Comparison of ENCODE assay signal across 11 cellular contexts in the genomic region with DNA sequence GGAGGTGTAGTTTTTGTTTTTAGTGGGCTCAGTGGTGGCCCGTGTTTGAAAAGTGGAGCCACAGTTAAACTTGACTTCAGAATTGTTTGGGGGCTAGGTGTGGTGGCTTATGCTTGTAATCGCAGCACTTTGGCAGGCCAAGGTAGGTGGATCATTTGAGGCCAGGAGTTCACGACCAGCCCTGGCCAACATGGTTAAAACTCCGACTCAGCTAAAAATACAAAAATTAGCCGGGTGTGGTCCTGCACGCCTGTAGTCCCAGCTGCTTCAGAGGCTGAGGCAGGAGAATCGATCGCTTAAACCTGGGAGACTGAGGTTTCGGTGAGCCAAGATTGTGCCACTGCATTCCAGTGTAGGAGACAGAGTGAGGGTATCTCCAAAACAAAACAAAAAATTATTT. TPM values are rescaled to one million over a fixed set of nuclear protein-coding genes. Genes with fewer than 3 reads are reported as not detected.
DNase-seq lines count a peak whose midpoint lies in the region; ATAC-seq and TF ChIP-seq lines count a peak whose summit lies in the region.
"Had no signal": no experiment of that assay in that cellular context is flagged by ENCODE, and none has a peak within 500 bp of the region (broad histone marks: within the 10 kb centered on the region; RNA-seq: fewer than 3 reads in every experiment).

No MANE protein-coding gene starts in this region.

- no peaks in the 10 kb centered on the region for H3K27me3 ChIP-seq in WERI-Rb-1 (ENCODE audit: insufficient read depth, low read depth, severe bottlenecking)
- H3K27me3 ChIP-seq in upper lobe of right lung, result no peaks in the 10 kb centered on the region
- H3K27me3 ChIP-seq in heart left ventricle, result no peaks in the 10 kb centered on the region
- no peaks in the 10 kb centered on the region for H3K27me3 ChIP-seq in ascending aorta

- H3K4me3 Mint-ChIP-seq in activated naive CD4-positive, alpha-beta T cell treated with anti-CD3 and anti-CD28 coated beads, Interleukin-2, amount 50 U/mL, for 24 hours, result peak overlapping the region; percentile 93
- peak overlapping the region in 3 of 5 donors; percentile 33 to 95 (median 75) for H3K4me3 Mint-ChIP-seq in immature natural killer cell

- H3K27ac Mint-ChIP-seq in activated naive CD4-positive, alpha-beta T cell treated with anti-CD3 and anti-CD28 coated beads, Interleukin-2, amount 50 U/mL, for 24 hours, result peak overlapping the region; percentile 23
- H3K27ac Mint-ChIP-seq in immature natural killer cell, result peak overlapping the region in 3 of 6 donors; percentile 7 to 65 (median 22)

- intact Hi-C loops in upper lobe of right lung (cut with DNase I) (no loop called here), heart left ventricle (cut with DNase I) (loop anchor here in 3 of 10 donors (5.0 kb wide), 3 partner anchors 51 to 76 kb away; a partner anchor contains a TSS), mucosa of descending colon (cut with DNase I, micrococcal nuclease) (no loop called here), ascending aorta (cut with DNase I) (loop anchor here (5.0 kb wide), 2 partner anchors 481 to 686 kb away; a partner anchor contains a TSS)

- no peak for DNase-seq in activated naive CD4-positive, alpha-beta T cell (lab: John Stamatoyannopoulos, UW)
- DNase-seq in WERI-Rb-1, result no peak
- DNase-seq in immature natural killer cell, result no peak
- peak; percentile 4 for DNase-seq in upper lobe of right lung
- no peak for DNase-seq in heart left ventricle
- no peak for DNase-seq in mucosa of descending colon
- no peak for DNase-seq in ascending aorta (ENCODE audit: low spot score in 2 of 2)
- DNase-seq: NCI-H2107 had no signal

- H3K36me3 ChIP-seq in WERI-Rb-1 (peaks cover 60% of the 10 kb centered on the region), upper lobe of right lung (peaks cover 57% of the 10 kb centered on the region), heart left ventricle (peaks cover 0 to 57% (median 56%) of the 10 kb centered on the region in 9 donors), mucosa of descending colon (ENCODE audit: low read depth) (peaks cover 15% of the 10 kb centered on the region), ascending aorta (peaks cover 44 to 49% of the 10 kb centered on the region in 2 donors)

- 84 to 89% (median 86%) methylated on average over 9 of the region's 9 CpGs for WGBS in heart left ventricle, 4 donors

- H3K4me1 ChIP-seq in upper lobe of right lung (peaks cover 17% of the 10 kb centered on the region), heart left ventricle (peaks cover 7 to 39% (median 24%) of the 10 kb centered on the region in 12 donors), mucosa of descending colon (ENCODE audit: low read depth) (peaks cover 24% of the 10 kb centered on the region), ascending aorta (peaks cover 0 to 22% of the 10 kb centered on the region in 2 donors)

- H3K27ac ChIP-seq in WERI-Rb-1 (peak overlapping the region; percentile 25), upper lobe of right lung (no peak overlapping the region), heart left ventricle (no peak overlapping the region), ascending aorta (no peak overlapping the region)
- H3K27ac ChIP-seq: parathyroid adenoma had no signal

- H3K9me3 ChIP-seq in WERI-Rb-1 (ENCODE audit: severe bottlenecking) (no peaks in the 10 kb centered on the region), upper lobe of right lung (no peaks in the 10 kb centered on the region), heart left ventricle (no peaks in the 10 kb centered on the region), mucosa of descending colon (no peaks in the 10 kb centered on the region), ascending aorta (no peaks in the 10 kb centered on the region)

- peaks cover 41% of the 10 kb centered on the region for H3K4me1 Mint-ChIP-seq in activated naive CD4-positive, alpha-beta T cell treated with anti-CD3 and anti-CD28 coated beads, Interleukin-2, amount 50 U/mL, for 24 hours
- peaks cover 30 to 47% of the 10 kb centered on the region in 2 donors for H3K4me1 Mint-ChIP-seq in immature natural killer cell

- TF ChIP-seq CTCF in WERI-Rb-1 (IDR thresholded peaks at IDR 0.05; ENCODE audit: low read depth, low read length), result no peak
- TF ChIP-seq CTCF in upper lobe of right lung (IDR thresholded peaks at IDR 0.05), result no peak
- TF ChIP-seq CTCF in heart left ventricle (IDR thresholded peaks at IDR 0.05), result no peak
- TF ChIP-seq CTCF in mucosa of descending colon (IDR thresholded peaks at IDR 0.05), result no peak
- no peak for TF ChIP-seq CTCF in ascending aorta (IDR thresholded peaks at IDR 0.05)

- TF ChIP-seq POLR2A in heart left ventricle (IDR thresholded peaks at IDR 0.05), result no peak

- H3K4me3 ChIP-seq in WERI-Rb-1 (ENCODE audit: low read depth, low read length) (no peak overlapping the region), upper lobe of right lung (no peak overlapping the region), heart left ventricle (no peak overlapping the region), mucosa of descending colon (no peak overlapping the region), ascending aorta (peak overlapping the region in 1 of 2 donors; percentile 94)

- H3K36me3 Mint-ChIP-seq in activated naive CD4-positive, alpha-beta T cell treated with anti-CD3 and anti-CD28 coated beads, Interleukin-2, amount 50 U/mL, for 24 hours, result peaks cover 15% of the 10 kb centered on the region
- H3K36me3 Mint-ChIP-seq in immature natural killer cell, result peaks cover 7 to 32% (median 14%) of the 10 kb centered on the region in 3 donors

- H3K27me3 Mint-ChIP-seq in activated naive CD4-positive, alpha-beta T cell treated with anti-CD3 and anti-CD28 coated beads, Interleukin-2, amount 50 U/mL, for 24 hours, result no peaks in the 10 kb centered on the region
- peaks cover 0 to 7% (median 6%) of the 10 kb centered on the region in 3 donors for H3K27me3 Mint-ChIP-seq in immature natural killer cell (ENCODE audit: low read depth in 3 of 3)
- H3K27me3 Mint-ChIP-seq: dendritic cell treated with granulocyte-macrophage colony-stimulating factor and Interleukin-4, amounts not matched to agents 40 ng/mL and 50 ng/mL, for 4 days had no signal

- no peak for ATAC-seq in upper lobe of right lung
- ATAC-seq in heart left ventricle, result no peak
- no peak for ATAC-seq in mucosa of descending colon

- H3K9me3 Mint-ChIP-seq in activated naive CD4-positive, alpha-beta T cell treated with anti-CD3 and anti-CD28 coated beads, Interleukin-2, amount 50 U/mL, for 24 hours, result no peaks in the 10 kb centered on the region
- no peaks in the 10 kb centered on the region for H3K9me3 Mint-ChIP-seq in immature natural killer cell
- H3K9me3 Mint-ChIP-seq: dendritic cell treated with granulocyte-macrophage colony-stimulating factor and Interleukin-4, amounts not matched to agents 40 ng/mL and 50 ng/mL, for 4 days had no signal

RNA-seq across cellular contexts. Expression of a gene that starts 1.8 kb away (rescaled TPM):
- 10 to 100 TPM; 64.6 to 91.0 (median 77.6) TPM for polyA plus RNA-seq in immature natural killer cell
- 76.2 TPM for total RNA-seq in upper lobe of right lung
- 10 to 100 TPM; 44.6 to 85.8 (median 62.6) TPM for total RNA-seq in heart left ventricle
- polyA plus RNA-seq in heart left ventricle, result 100 to 1,000 TPM in 1 of 2 donors, 10 to 100 TPM in 1; 75.8 to 180 TPM
- 10 to 100 TPM; 62.7 to 92.1 (median 83.4) TPM for total RNA-seq in mucosa of descending colon
- total RNA-seq in ascending aorta, result 86.2 TPM

RNA-seq across cellular contexts. Expression of a gene that starts 2.1 kb away (rescaled TPM):
- polyA plus RNA-seq in immature natural killer cell (1 to 10 TPM; 3.2 to 6.8 (median 5.1) TPM), heart left ventricle (10 to 100 TPM in 1 of 2 donors, 1 to 10 TPM in 1; 3.5 to 12.1 TPM)
- total RNA-seq in upper lobe of right lung (10.1 TPM), heart left ventricle (10 to 100 TPM in 2 of 9 donors, 1 to 10 TPM in 7; 7.5 to 15.9 (median 8.9) TPM), mucosa of descending colon (10 to 100 TPM in 2 of 3 donors, 1 to 10 TPM in 1; 8.0 to 12.0 (median 11.4) TPM), ascending aorta (not detected)

RNA-seq across cellular contexts. Expression of a gene that starts 10.7 kb away (rescaled TPM):
- 100 to 1,000 TPM in 2 of 3 donors, 10 to 100 TPM in 1; 86.1 to 198 (median 188) TPM for polyA plus RNA-seq in immature natural killer cell
- 167 TPM for total RNA-seq in upper lobe of right lung
- 10 to 100 TPM; 23.1 to 61.5 (median 30.9) TPM for total RNA-seq in heart left ventricle
- polyA plus RNA-seq in heart left ventricle, result 10 to 100 TPM; 35.5 to 42.4 TPM
- total RNA-seq in mucosa of descending colon, result 100 to 1,000 TPM in 2 of 3 donors, 10 to 100 TPM in 1; 91.6 to 122 (median 101) TPM
- total RNA-seq in ascending aorta, result 74.6 TPM

RNA-seq across cellular contexts. Expression of a gene that starts 39.4 kb away (rescaled TPM):
- under 1 TPM in 2 of 3 donors, not detected in 1; 0.10 to 0.16 TPM for polyA plus RNA-seq in immature natural killer cell
- total RNA-seq in upper lobe of right lung, result 0.72 TPM
- 100 to 1,000 TPM in 1 of 9 donors, 10 to 100 TPM in 7, 1 to 10 TPM in 1; 5.9 to 150 (median 19.9) TPM for total RNA-seq in heart left ventricle
- polyA plus RNA-seq in heart left ventricle, result 1 to 10 TPM; 2.4 to 8.5 TPM
- total RNA-seq in mucosa of descending colon, result 10 to 100 TPM in 1 of 3 donors, 1 to 10 TPM in 1, under 1 TPM in 1; 0.58 to 11.6 (median 2.0) TPM
- total RNA-seq in ascending aorta, result 1.1 TPM

RNA-seq across cellular contexts. Expression of a gene that starts 52.9 kb away (rescaled TPM):
- polyA plus RNA-seq in immature natural killer cell (100 to 1,000 TPM; 512 to 798 (median 585) TPM), heart left ventricle (1,000 to 10,000 TPM in 1 of 2 donors, 100 to 1,000 TPM in 1; 245 to 1,085 TPM)
- total RNA-seq in upper lobe of right lung (200 TPM), heart left ventricle (100 to 1,000 TPM; 368 to 511 (median 412) TPM), mucosa of descending colon (100 to 1,000 TPM; 233 to 287 (median 282) TPM), ascending aorta (323 TPM)
